In the genomic region with DNA sequence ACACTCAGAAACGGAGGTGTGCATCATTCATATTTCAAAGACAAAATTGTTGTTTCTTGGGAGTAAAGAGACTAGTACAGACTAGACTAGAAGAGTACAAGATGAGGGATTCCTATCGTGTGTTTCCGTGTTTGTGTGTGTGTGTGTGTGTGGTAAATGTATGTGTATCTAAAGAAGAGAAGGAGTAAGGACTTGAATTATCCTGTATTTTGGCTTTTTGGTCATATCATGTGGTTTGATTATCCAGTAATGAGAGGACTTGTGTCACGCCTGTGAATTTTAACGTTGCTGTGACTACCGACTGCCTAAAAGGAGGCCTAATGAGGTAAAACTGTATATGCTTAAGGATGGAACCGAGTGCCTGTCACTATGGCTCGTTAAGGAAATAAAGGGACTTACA, we compare ENCODE assay signal across 1 cellular context.
TF ChIP-seq lines count a peak whose summit lies in the region.

No MANE protein-coding gene starts in this region.

TF ChIP-seq in GM23338, 12 proteins besides CTCF, POLR2A, EP300 and RAD21:
- TF ChIP-seq, protein P1, sequence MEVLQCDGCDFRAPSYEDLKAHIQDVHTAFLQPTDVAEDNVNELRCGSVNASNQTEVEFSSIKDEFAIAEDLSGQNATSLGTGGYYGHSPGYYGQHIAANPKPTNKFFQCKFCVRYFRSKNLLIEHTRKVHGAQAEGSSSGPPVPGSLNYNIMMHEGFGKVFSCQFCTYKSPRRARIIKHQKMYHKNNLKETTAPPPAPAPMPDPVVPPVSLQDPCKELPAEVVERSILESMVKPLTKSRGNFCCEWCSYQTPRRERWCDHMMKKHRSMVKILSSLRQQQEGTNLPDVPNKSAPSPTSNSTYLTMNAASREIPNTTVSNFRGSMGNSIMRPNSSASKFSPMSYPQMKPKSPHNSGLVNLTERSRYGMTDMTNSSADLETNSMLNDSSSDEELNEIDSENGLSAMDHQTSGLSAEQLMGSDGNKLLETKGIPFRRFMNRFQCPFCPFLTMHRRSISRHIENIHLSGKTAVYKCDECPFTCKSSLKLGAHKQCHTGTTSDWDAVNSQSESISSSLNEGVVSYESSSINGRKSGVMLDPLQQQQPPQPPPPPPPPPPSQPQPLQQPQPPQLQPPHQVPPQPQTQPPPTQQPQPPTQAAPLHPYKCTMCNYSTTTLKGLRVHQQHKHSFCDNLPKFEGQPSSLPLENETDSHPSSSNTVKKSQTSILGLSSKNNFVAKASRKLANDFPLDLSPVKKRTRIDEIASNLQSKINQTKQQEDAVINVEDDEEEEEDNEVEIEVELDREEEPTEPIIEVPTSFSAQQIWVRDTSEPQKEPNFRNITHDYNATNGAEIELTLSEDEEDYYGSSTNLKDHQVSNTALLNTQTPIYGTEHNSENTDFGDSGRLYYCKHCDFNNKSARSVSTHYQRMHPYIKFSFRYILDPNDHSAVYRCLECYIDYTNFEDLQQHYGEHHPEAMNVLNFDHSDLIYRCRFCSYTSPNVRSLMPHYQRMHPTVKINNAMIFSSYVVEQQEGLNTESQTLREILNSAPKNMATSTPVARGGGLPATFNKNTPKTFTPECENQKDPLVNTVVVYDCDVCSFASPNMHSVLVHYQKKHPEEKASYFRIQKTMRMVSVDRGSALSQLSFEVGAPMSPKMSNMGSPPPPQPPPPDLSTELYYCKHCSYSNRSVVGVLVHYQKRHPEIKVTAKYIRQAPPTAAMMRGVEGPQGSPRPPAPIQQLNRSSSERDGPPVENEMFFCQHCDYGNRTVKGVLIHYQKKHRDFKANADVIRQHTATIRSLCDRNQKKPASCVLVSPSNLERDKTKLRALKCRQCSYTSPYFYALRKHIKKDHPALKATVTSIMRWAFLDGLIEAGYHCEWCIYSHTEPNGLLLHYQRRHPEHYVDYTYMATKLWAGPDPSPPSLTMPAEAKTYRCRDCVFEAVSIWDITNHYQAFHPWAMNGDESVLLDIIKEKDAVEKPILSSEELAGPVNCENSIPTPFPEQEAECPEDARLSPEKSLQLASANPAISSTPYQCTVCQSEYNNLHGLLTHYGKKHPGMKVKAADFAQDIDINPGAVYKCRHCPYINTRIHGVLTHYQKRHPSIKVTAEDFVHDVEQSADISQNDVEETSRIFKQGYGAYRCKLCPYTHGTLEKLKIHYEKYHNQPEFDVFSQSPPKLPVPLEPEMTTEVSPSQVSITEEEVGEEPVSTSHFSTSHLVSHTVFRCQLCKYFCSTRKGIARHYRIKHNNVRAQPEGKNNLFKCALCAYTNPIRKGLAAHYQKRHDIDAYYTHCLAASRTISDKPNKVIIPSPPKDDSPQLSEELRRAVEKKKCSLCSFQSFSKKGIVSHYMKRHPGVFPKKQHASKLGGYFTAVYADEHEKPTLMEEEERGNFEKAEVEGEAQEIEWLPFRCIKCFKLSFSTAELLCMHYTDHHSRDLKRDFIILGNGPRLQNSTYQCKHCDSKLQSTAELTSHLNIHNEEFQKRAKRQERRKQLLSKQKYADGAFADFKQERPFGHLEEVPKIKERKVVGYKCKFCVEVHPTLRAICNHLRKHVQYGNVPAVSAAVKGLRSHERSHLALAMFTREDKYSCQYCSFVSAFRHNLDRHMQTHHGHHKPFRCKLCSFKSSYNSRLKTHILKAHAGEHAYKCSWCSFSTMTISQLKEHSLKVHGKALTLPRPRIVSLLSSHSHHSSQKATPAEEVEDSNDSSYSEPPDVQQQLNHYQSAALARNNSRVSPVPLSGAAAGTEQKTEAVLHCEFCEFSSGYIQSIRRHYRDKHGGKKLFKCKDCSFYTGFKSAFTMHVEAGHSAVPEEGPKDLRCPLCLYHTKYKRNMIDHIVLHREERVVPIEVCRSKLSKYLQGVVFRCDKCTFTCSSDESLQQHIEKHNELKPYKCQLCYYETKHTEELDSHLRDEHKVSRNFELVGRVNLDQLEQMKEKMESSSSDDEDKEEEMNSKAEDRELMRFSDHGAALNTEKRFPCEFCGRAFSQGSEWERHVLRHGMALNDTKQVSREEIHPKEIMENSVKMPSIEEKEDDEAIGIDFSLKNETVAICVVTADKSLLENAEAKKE (CRISPR knock-in tag; IDR thresholded peaks at IDR 0.05): no peak
- TF ChIP-seq POLR2AphosphoS5 (IDR thresholded peaks at IDR 0.05; ENCODE audit: low read depth) (no peak), STAT1 (IDR thresholded peaks at IDR 0.05; ENCODE audit: unreplicated experiment) (no peak), ZNF114 (CRISPR knock-in tag; IDR thresholded peaks at IDR 0.05) (no peak), JUNB (IDR thresholded peaks at IDR 0.05; ENCODE audit: unreplicated experiment) (no peak), ZNF331 (CRISPR knock-in tag; IDR thresholded peaks at IDR 0.05; ENCODE audit: low read depth) (no peak), CREB1 (CRISPR knock-in tag; IDR thresholded peaks at IDR 0.05; ENCODE audit: low read depth) (no peak), EZH2 (IDR thresholded peaks at IDR 0.05; ENCODE audit: low read depth, unreplicated experiment) (no peak), EZH2phosphoT487 (IDR thresholded peaks at IDR 0.05; ENCODE audit: unreplicated experiment) (no peak), NANOG (IDR thresholded peaks at IDR 0.05; ENCODE audit: borderline replicate concordance) (no peak)
- TF ChIP-seq, protein P2, sequence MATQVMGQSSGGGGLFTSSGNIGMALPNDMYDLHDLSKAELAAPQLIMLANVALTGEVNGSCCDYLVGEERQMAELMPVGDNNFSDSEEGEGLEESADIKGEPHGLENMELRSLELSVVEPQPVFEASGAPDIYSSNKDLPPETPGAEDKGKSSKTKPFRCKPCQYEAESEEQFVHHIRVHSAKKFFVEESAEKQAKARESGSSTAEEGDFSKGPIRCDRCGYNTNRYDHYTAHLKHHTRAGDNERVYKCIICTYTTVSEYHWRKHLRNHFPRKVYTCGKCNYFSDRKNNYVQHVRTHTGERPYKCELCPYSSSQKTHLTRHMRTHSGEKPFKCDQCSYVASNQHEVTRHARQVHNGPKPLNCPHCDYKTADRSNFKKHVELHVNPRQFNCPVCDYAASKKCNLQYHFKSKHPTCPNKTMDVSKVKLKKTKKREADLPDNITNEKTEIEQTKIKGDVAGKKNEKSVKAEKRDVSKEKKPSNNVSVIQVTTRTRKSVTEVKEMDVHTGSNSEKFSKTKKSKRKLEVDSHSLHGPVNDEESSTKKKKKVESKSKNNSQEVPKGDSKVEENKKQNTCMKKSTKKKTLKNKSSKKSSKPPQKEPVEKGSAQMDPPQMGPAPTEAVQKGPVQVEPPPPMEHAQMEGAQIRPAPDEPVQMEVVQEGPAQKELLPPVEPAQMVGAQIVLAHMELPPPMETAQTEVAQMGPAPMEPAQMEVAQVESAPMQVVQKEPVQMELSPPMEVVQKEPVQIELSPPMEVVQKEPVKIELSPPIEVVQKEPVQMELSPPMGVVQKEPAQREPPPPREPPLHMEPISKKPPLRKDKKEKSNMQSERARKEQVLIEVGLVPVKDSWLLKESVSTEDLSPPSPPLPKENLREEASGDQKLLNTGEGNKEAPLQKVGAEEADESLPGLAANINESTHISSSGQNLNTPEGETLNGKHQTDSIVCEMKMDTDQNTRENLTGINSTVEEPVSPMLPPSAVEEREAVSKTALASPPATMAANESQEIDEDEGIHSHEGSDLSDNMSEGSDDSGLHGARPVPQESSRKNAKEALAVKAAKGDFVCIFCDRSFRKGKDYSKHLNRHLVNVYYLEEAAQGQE (IDR thresholded peaks at IDR 0.05; ENCODE audit: unreplicated experiment): no peak
- TF ChIP-seq, protein P3, sequence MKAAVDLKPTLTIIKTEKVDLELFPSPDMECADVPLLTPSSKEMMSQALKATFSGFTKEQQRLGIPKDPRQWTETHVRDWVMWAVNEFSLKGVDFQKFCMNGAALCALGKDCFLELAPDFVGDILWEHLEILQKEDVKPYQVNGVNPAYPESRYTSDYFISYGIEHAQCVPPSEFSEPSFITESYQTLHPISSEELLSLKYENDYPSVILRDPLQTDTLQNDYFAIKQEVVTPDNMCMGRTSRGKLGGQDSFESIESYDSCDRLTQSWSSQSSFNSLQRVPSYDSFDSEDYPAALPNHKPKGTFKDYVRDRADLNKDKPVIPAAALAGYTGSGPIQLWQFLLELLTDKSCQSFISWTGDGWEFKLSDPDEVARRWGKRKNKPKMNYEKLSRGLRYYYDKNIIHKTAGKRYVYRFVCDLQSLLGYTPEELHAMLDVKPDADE (IDR thresholded peaks at IDR 0.05): no peak
